25 cellular contexts compared by ENCODE assay signal in the genomic region with DNA sequence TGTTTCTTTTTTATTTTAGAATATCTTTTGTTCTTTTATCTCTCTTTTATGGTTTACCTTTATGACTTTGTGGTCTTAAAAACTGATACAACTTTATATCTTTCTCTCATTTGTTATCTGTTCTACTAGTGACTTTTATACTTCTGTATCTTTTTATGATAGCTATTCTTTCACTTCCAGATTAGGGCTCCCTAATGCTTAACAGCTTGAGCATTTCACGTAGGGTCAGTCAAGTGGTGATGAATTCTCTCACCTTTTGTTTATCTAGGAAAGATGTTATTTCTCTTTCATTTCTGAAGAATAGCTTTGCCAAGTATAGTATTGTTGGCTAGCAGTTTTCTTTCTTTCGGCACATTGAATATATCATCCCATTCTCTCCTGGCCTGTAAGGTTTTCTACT.
A peak's percentile ranks its signal among the peaks of the same experiment; 100 is the strongest.
DNase-seq lines count a peak whose midpoint lies in the region; ATAC-seq, FAIRE-seq and TF ChIP-seq lines count a peak whose summit lies in the region.
"Had no signal": no experiment of that assay in that cellular context is flagged by ENCODE, and none has a peak within 500 bp of the region (broad histone marks: within the 10 kb centered on the region; RNA-seq: fewer than 3 reads in every experiment).

No MANE protein-coding gene starts in this region.

- H3K27ac ChIP-seq in endodermal cell (ENCODE audit: low read depth, low read length) = no peak overlapping the region
- H3K27ac ChIP-seq in small intestine (ENCODE audit: low read depth in 1 of 2, low read length in 1 of 2) = no peak overlapping the region
- no peak overlapping the region for H3K27ac ChIP-seq in neural progenitor cell
- H3K27ac ChIP-seq: A549, BLaER1, C4-2B, GM23248 had no signal

- peak; percentile 90 for ATAC-seq in mucosa of descending colon
- no peak for ATAC-seq in GM18502 (IDR thresholded peaks at IDR 0.05; ENCODE audit: poor library complexity, unreplicated experiment)
- ATAC-seq: A549; CD8-positive, alpha-beta T cell; GM12878 had no signal

- no peaks in the 10 kb centered on the region for H3K79me2 ChIP-seq in neural progenitor cell (ENCODE audit: low read depth)

- H3K36me3 Mint-ChIP-seq in chondrocyte (ENCODE audit: low read depth) (peaks cover 2% of the 10 kb centered on the region), endodermal cell (ENCODE audit: low read depth) (no peaks in the 10 kb centered on the region), neural progenitor cell (peaks cover 14% of the 10 kb centered on the region)
- H3K36me3 Mint-ChIP-seq: CD4-positive, CD25-positive, alpha-beta regulatory T cell; CD8-positive, alpha-beta T cell had no signal

- H3K36me3 ChIP-seq in endodermal cell (ENCODE audit: control insufficient read depth, insufficient read depth, low read length) (no peaks in the 10 kb centered on the region), mucosa of descending colon (ENCODE audit: low read depth) (no peaks in the 10 kb centered on the region), small intestine (ENCODE audit: control insufficient read depth in 2 of 2, insufficient read depth in 2 of 2, low read length in 2 of 2) (no peaks in the 10 kb centered on the region), neural progenitor cell (no peaks in the 10 kb centered on the region)

- H3F3A ChIP-seq in neural progenitor cell (ENCODE audit: low read depth) = no peaks in the 10 kb centered on the region

- H3K27me3 Mint-ChIP-seq in chondrocyte (ENCODE audit: low read depth) = no peaks in the 10 kb centered on the region
- peaks cover 12% of the 10 kb centered on the region for H3K27me3 Mint-ChIP-seq in endodermal cell (ENCODE audit: insufficient read depth)
- H3K27me3 Mint-ChIP-seq in neural progenitor cell (ENCODE audit: insufficient read depth, low read depth) = peaks cover 9% of the 10 kb centered on the region
- H3K27me3 Mint-ChIP-seq: B cell had no signal

- DNase-seq in chondrocyte (ENCODE audit: low spot score) (no peak), endodermal cell (no peak), mucosa of descending colon (no peak), small intestine (peak; percentile 68), neural progenitor cell (ENCODE audit: low spot score) (no peak), AG08396 (ENCODE audit: low spot score) (no peak)
- DNase-seq: 8988T; ACHN; Caco-2; CD4-positive, CD25-positive, alpha-beta regulatory T cell; CD8-positive, alpha-beta T cell; DMS153; DND-41; GDM1; GM23248; H7; HCEC 1CT had no signal

- peaks cover 4% of the 10 kb centered on the region for H3K4me1 ChIP-seq in endodermal cell (ENCODE audit: control insufficient read depth, insufficient read depth, low read length)
- H3K4me1 ChIP-seq in mucosa of descending colon (ENCODE audit: low read depth) = no peaks in the 10 kb centered on the region
- no peaks in the 10 kb centered on the region for H3K4me1 ChIP-seq in small intestine (ENCODE audit: control insufficient read depth in 2 of 2, insufficient read depth in 1 of 2, low read depth in 1 of 2, low read length in 1 of 2)
- peaks cover 14% of the 10 kb centered on the region for H3K4me1 ChIP-seq in neural progenitor cell
- H3K4me1 ChIP-seq: A549, Caco-2 had no signal

- H3K4me1 Mint-ChIP-seq in chondrocyte (ENCODE audit: low read depth) (peaks cover 40% of the 10 kb centered on the region), endodermal cell (peaks cover 24% of the 10 kb centered on the region), neural progenitor cell (peaks cover 34% of the 10 kb centered on the region)
- H3K4me1 Mint-ChIP-seq: B cell; CD4-positive, CD25-positive, alpha-beta regulatory T cell had no signal

- H3K9me3 Mint-ChIP-seq in chondrocyte (ENCODE audit: low read depth) = peaks cover 22% of the 10 kb centered on the region
- H3K9me3 Mint-ChIP-seq in endodermal cell = peaks cover 22% of the 10 kb centered on the region
- peaks cover 41% of the 10 kb centered on the region for H3K9me3 Mint-ChIP-seq in neural progenitor cell

- peak; percentile 33 for FAIRE-seq in small intestine (lab: Jason Lieb, UNC)
- FAIRE-seq: A549, GM12878, GM18507, H1 had no signal

- H4K20me1 ChIP-seq in neural progenitor cell (ENCODE audit: low read depth) = no peaks in the 10 kb centered on the region
- H4K20me1 ChIP-seq: BLaER1 had no signal

- intact Hi-C loops in mucosa of descending colon (cut with DNase I, micrococcal nuclease) = no loop called here

- TF ChIP-seq CTCF in chondrocyte (IDR thresholded peaks at IDR 0.05) = no peak
- TF ChIP-seq CTCF in endodermal cell (conservative IDR thresholded peaks at IDR 0.05) = no peak
- TF ChIP-seq CTCF in mucosa of descending colon (IDR thresholded peaks at IDR 0.05) = no peak
- no peak for TF ChIP-seq CTCF in neural progenitor cell (IDR thresholded peaks at IDR 0.05)

- H3K27ac Mint-ChIP-seq in chondrocyte (ENCODE audit: unreplicated experiment) (peak overlapping the region; percentile 74), endodermal cell (no peak overlapping the region), neural progenitor cell (no peak overlapping the region)
- H3K27ac Mint-ChIP-seq: B cell; CD4-positive, CD25-positive, alpha-beta regulatory T cell; CD8-positive, alpha-beta T cell had no signal

- H3K4me3 Mint-ChIP-seq in chondrocyte (ENCODE audit: unreplicated experiment) = no peak overlapping the region
- no peak overlapping the region for H3K4me3 Mint-ChIP-seq in endodermal cell
- no peak overlapping the region for H3K4me3 Mint-ChIP-seq in neural progenitor cell
- H3K4me3 Mint-ChIP-seq: B cell; CD4-positive, CD25-positive, alpha-beta regulatory T cell; CD8-positive, alpha-beta T cell had no signal

- H3K4me3 ChIP-seq in endodermal cell (ENCODE audit: low read length) = peak overlapping the region; percentile 4
- no peak overlapping the region for H3K4me3 ChIP-seq in mucosa of descending colon
- H3K4me3 ChIP-seq in small intestine (ENCODE audit: low read depth in 1 of 2, low read length in 2 of 2) = no peak overlapping the region
- no peak overlapping the region for H3K4me3 ChIP-seq in neural progenitor cell
- H3K4me3 ChIP-seq: A549, BLaER1, GM12878, GM23248 had no signal

- H3K27me3 ChIP-seq in endodermal cell (ENCODE audit: control insufficient read depth, insufficient read depth, low read length, poor library complexity, severe bottlenecking) = peaks cover 17% of the 10 kb centered on the region
- H3K27me3 ChIP-seq in small intestine (ENCODE audit: control insufficient read depth in 2 of 2, insufficient read depth in 2 of 2, low read length in 2 of 2) = no peaks in the 10 kb centered on the region
- no peaks in the 10 kb centered on the region for H3K27me3 ChIP-seq in neural progenitor cell
- H3K27me3 ChIP-seq: BLaER1 had no signal

- H3K9ac ChIP-seq in endodermal cell (ENCODE audit: extremely low read depth, low read length, poor library complexity, severe bottlenecking) (no peak overlapping the region), neural progenitor cell (no peak overlapping the region)
- H3K9ac ChIP-seq: BLaER1, GM23248 had no signal

- H2AFZ ChIP-seq in neural progenitor cell (replicated peaks) = no peak overlapping the region
- H2AFZ ChIP-seq: GM23248 had no signal

- H3K9me3 ChIP-seq in endodermal cell (ENCODE audit: control insufficient read depth, low read length) (peaks cover 35% of the 10 kb centered on the region), mucosa of descending colon (no peaks in the 10 kb centered on the region), small intestine (ENCODE audit: control insufficient read depth, low read depth) (no peaks in the 10 kb centered on the region), neural progenitor cell (ENCODE audit: low read depth) (no peaks in the 10 kb centered on the region)

- H3K4me2 ChIP-seq in neural progenitor cell = no peak overlapping the region
- H3K4me2 ChIP-seq: A549, BLaER1 had no signal

- 80 to 96% methylated on average over 1 to 2 of the region's 2 CpGs for WGBS in endodermal cell (ENCODE audit: insufficient coverage in 1 of 2, insufficient read length in 1 of 2), 2 experiments
- 20 to 34% (median 32%) methylated on average over 2 of the region's 2 CpGs for WGBS in small intestine, 3 donors
